9 cellular contexts compared by ENCODE assay signal in genomic region chr12:65948320-65949008, GRCh38.
DNase-seq lines count a peak whose midpoint lies in the region; ATAC-seq, FAIRE-seq and TF ChIP-seq lines count a peak whose summit lies in the region.
"Had no signal": no experiment of that assay in that cellular context is flagged by ENCODE, and none has a peak within 500 bp of the region (broad histone marks: within the 10 kb centered on the region; RNA-seq: fewer than 3 reads in every experiment).

No MANE protein-coding gene starts in this region.

- H3K27ac Mint-ChIP-seq in activated T-cell treated with anti-CD3 and anti-CD28 coated beads, Interleukin-2, amount 50 U/mL, for 72 hours, result no peak overlapping the region

- H3K4me3 ChIP-seq in bronchial epithelial cell (ENCODE audit: low read depth, low read length) (no peak overlapping the region), thoracic aorta (peak overlapping the region; percentile 6)

- H3K36me3 ChIP-seq in bronchial epithelial cell (ENCODE audit: control insufficient read depth, insufficient read depth, low read length) (no peaks in the 10 kb centered on the region), thoracic aorta (no peaks in the 10 kb centered on the region)

- H3K4me1 Mint-ChIP-seq in activated T-cell treated with anti-CD3 and anti-CD28 coated beads, Interleukin-2, amount 50 U/mL, for 72 hours (ENCODE audit: low read depth), result peaks cover 14% of the 10 kb centered on the region

- TF ChIP-seq CTCF in bronchial epithelial cell (IDR thresholded peaks at IDR 0.05; ENCODE audit: insufficient read depth, low read length, severe bottlenecking) (no peak), thoracic aorta (IDR thresholded peaks at IDR 0.05) (no peak)

- no peak for TF ChIP-seq POLR2A in GM12891 (IDR thresholded peaks at IDR 0.05; ENCODE audit: low read depth, low read length)

- H3K36me3 Mint-ChIP-seq in activated T-cell treated with anti-CD3 and anti-CD28 coated beads, Interleukin-2, amount 50 U/mL, for 72 hours (ENCODE audit: insufficient read depth in 2 of 2), result no peaks in the 10 kb centered on the region

- H3K9me3 ChIP-seq in thoracic aorta, result no peaks in the 10 kb centered on the region

- H3K9me3 Mint-ChIP-seq in activated T-cell treated with anti-CD3 and anti-CD28 coated beads, Interleukin-2, amount 50 U/mL, for 72 hours, result no peaks in the 10 kb centered on the region

- no peak overlapping the region for H3K27ac ChIP-seq in thoracic aorta

- DNase-seq in HTR-8/SVneo (ENCODE audit: insufficient read length, low spot score), result peak; percentile 46
- DNase-seq in bronchial epithelial cell (ENCODE audit: low read depth), result peak; percentile 96
- DNase-seq in kidney tubule cell (ENCODE audit: low spot score), result peak; percentile 96
- DNase-seq in thoracic aorta (ENCODE audit: low spot score), result peak; percentile 13
- no peak for DNase-seq in GM12891 (ENCODE audit: insufficient read length, low spot score)
- no peak for DNase-seq in SHP77 (lab: John Stamatoyannopoulos, UW)
- no peak for DNase-seq in activated T-cell treated with anti-CD3 and anti-CD28 coated beads, Interleukin-2, amount 50 U/mL, for 72 hours

- ATAC-seq in thoracic aorta (ENCODE audit: insufficient number of reproducible peaks, low FRiP score, low read depth), result no peak
- ATAC-seq in activated T-cell treated with anti-CD3 and anti-CD28 coated beads, Interleukin-2, amount 50 U/mL, for 72 hours (replicated peaks in 1 of 2), result no peak
- no peak for ATAC-seq in HG02981 (IDR thresholded peaks at IDR 0.05; ENCODE audit: unreplicated experiment)

- FAIRE-seq in HTR-8/SVneo (lab: Jason Lieb, UNC) (peak; percentile 4), bronchial epithelial cell (lab: Jason Lieb, UNC) (peak; percentile 92), GM12891 (lab: Jason Lieb, UNC) (no peak)
- FAIRE-seq: H1 had no signal

- H3K27me3 Mint-ChIP-seq in activated T-cell treated with anti-CD3 and anti-CD28 coated beads, Interleukin-2, amount 50 U/mL, for 72 hours (ENCODE audit: low read depth), result peaks cover 38% of the 10 kb centered on the region

- H3K4me3 Mint-ChIP-seq in activated T-cell treated with anti-CD3 and anti-CD28 coated beads, Interleukin-2, amount 50 U/mL, for 72 hours, result no peak overlapping the region

- H3K27me3 ChIP-seq in bronchial epithelial cell (ENCODE audit: control insufficient read depth, insufficient read depth, low read length) (no peaks in the 10 kb centered on the region), thoracic aorta (replicated peaks; ENCODE audit: insufficient read depth) (no peaks in the 10 kb centered on the region)

- H3K4me1 ChIP-seq in thoracic aorta (ENCODE audit: control insufficient read depth in 1 of 2, low read depth in 2 of 2), result peaks cover 5 to 10% of the 10 kb centered on the region in 2 donors

TF ChIP-seq in GM12891, 5 proteins besides CTCF, POLR2A, EP300 and RAD21:
- TF ChIP-seq POLR2AphosphoS5 (IDR thresholded peaks at IDR 0.05; ENCODE audit: low read depth, low read length) (no peak), SPI1 (IDR thresholded peaks at IDR 0.05; ENCODE audit: low read depth, low read length) (no peak), POU2F2 (IDR thresholded peaks at IDR 0.05; ENCODE audit: low read depth, low read length) (no peak), PAX5 (IDR thresholded peaks at IDR 0.05; ENCODE audit: insufficient read depth, low read length, severe bottlenecking) (no peak), TAF1 (IDR thresholded peaks at IDR 0.05; ENCODE audit: low read depth, low read length) (no peak)

Comparison
In these comparisons a context has a peak if more than half of its experiments do, and no peak if none do; other contexts are left out.
1. DNase-seq: peak in HTR-8/SVneo (single experiment), bronchial epithelial cell (single experiment), kidney tubule cell (single experiment) and thoracic aorta (single experiment); none in GM12891 (single experiment), SHP77 (0 of 2) and activated T-cell treated with anti-CD3 and anti-CD28 coated beads, Interleukin-2, amount 50 U/mL, for 72 hours (0 of 2).